Comparison of ENCODE assay signal across 8 cellular contexts in the genomic region with DNA sequence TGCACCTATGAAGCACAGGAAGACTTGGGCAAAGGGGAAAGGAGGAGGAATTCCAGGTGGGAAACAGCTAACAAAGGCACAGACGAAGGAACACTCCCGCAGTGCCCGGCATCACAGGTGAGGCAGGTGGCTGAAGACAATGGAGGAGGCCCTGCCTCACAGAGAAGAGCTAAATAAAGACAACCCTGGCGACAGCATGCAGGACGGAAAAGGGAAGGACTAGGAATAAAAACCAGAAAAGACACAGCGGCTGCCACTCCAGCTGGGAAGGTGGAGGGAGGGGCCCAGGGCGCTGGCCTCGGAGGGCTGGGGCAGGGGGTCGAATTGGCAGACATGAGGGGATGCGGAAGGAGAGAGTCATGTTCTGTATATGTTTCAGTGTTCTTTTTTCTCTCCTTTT. TPM values are rescaled to one million over a fixed set of nuclear protein-coding genes. Genes with fewer than 3 reads are reported as not detected.
"Had no signal": no experiment of that assay in that cellular context is flagged by ENCODE, and none has a peak within 500 bp of the region (broad histone marks: within the 10 kb centered on the region; RNA-seq: fewer than 3 reads in every experiment).

No MANE protein-coding gene starts in this region.

- H3K4me1 ChIP-seq: lower lobe of right lung had no signal

- H3K27ac ChIP-seq: brain microvascular endothelial cell, coronary artery, lower lobe of right lung had no signal

- H3K9me3 Mint-ChIP-seq: activated naive CD8-positive, alpha-beta T cell treated with anti-CD3 and anti-CD28 coated beads, Interleukin-2, amount 10 ng/mL, durations not matched to agents 7 days and 5 days; central memory CD8-positive, alpha-beta T cell; naive B cell had no signal

- H3K9me3 ChIP-seq: lower lobe of right lung had no signal

- H3K4me3 Mint-ChIP-seq: activated naive CD8-positive, alpha-beta T cell treated with anti-CD3 and anti-CD28 coated beads, Interleukin-2, amount 10 ng/mL, durations not matched to agents 7 days and 5 days; central memory CD8-positive, alpha-beta T cell; naive B cell had no signal

- H3K4me1 Mint-ChIP-seq: central memory CD8-positive, alpha-beta T cell had no signal

- H3K27me3 ChIP-seq: brain microvascular endothelial cell had no signal

- H3K36me3 ChIP-seq: brain microvascular endothelial cell had no signal

- H3K36me3 Mint-ChIP-seq: activated naive CD8-positive, alpha-beta T cell treated with anti-CD3 and anti-CD28 coated beads, Interleukin-2, amount 10 ng/mL, durations not matched to agents 7 days and 5 days had no signal

- H3K27me3 Mint-ChIP-seq: activated naive CD8-positive, alpha-beta T cell treated with anti-CD3 and anti-CD28 coated beads, Interleukin-2, amount 10 ng/mL, durations not matched to agents 7 days and 5 days; central memory CD8-positive, alpha-beta T cell had no signal

- H3K4me3 ChIP-seq: coronary artery, lower lobe of right lung had no signal

- H3K27ac Mint-ChIP-seq: activated naive CD8-positive, alpha-beta T cell treated with anti-CD3 and anti-CD28 coated beads, Interleukin-2, amount 10 ng/mL, durations not matched to agents 7 days and 5 days; naive B cell had no signal

RNA-seq across cellular contexts. Expression of a gene that starts 43.0 kb away (rescaled TPM):
- total RNA-seq: activated CD8-positive, alpha-beta memory T cell treated with anti-CD3 and anti-CD28 coated beads for 36 hours; activated naive CD8-positive, alpha-beta T cell treated with anti-CD3 and anti-CD28 coated beads, Interleukin-2, amount 10 ng/mL, durations not matched to agents 7 days and 5 days; T-helper 2 cell treated with Interferon-gamma antibody and Interleukin-4, amounts not matched to agents 100 ng/mL and 5 ng/mL, for 36 hours had no signal
